Comparison of ENCODE assay signal across 21 cellular contexts in the genomic region with DNA sequence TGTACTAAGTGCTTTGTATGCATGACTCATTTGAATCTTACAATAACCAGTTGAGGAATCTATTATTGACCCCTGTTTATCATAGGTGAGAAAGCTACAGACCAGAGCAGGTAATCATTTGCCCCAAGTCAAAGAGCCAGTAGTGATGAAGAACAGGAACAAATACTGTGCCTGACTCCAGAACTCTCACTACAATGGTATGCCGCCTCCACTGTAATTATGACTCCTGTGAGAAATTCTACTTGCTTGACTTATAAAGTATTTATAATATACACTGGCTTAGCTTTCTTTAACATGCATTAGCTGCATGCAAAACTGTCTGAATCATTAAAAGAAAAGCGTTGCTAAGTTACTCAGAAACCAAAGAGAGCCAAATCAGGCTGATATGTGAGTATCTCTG.
DNase-seq lines count a peak whose midpoint lies in the region; ATAC-seq, FAIRE-seq and TF ChIP-seq lines count a peak whose summit lies in the region.
"Had no signal": no experiment of that assay in that cellular context is flagged by ENCODE, and none has a peak within 500 bp of the region (broad histone marks: within the 10 kb centered on the region; RNA-seq: fewer than 3 reads in every experiment).

No MANE protein-coding gene starts in this region.

- H2AFZ ChIP-seq in ACC112 (ENCODE audit: low read length, unreplicated experiment), result no peak overlapping the region
- no peak overlapping the region for H2AFZ ChIP-seq in Karpas-422 (ENCODE audit: low read length)

- no peaks in the 10 kb centered on the region for H3K9me3 ChIP-seq in Karpas-422 (ENCODE audit: low read length)
- H3K9me3 ChIP-seq: gastrocnemius medialis, psoas muscle, spleen had no signal

- H3K4me3 ChIP-seq in ACC112 (ENCODE audit: low read depth, low read length) (no peak overlapping the region), Karpas-422 (ENCODE audit: low read length) (no peak overlapping the region)
- H3K4me3 ChIP-seq: gastrocnemius medialis, psoas muscle, spleen had no signal

- H3K4me2 ChIP-seq in Karpas-422 (ENCODE audit: low read depth, low read length, poor library complexity, severe bottlenecking), result no peak overlapping the region
- H3K4me2 ChIP-seq: KMS-11 had no signal

- H3K27me3 ChIP-seq in ACC112 (ENCODE audit: insufficient read depth, low read length) (no peaks in the 10 kb centered on the region), foreskin keratinocyte (no peaks in the 10 kb centered on the region), Karpas-422 (ENCODE audit: low read length) (no peaks in the 10 kb centered on the region)
- H3K27me3 ChIP-seq: spleen had no signal

- peaks cover 28% of the 10 kb centered on the region for H3K4me1 ChIP-seq in ACC112 (ENCODE audit: control insufficient read depth, insufficient read depth, low read length, unreplicated experiment)
- H3K4me1 ChIP-seq in foreskin keratinocyte, result no peaks in the 10 kb centered on the region
- no peaks in the 10 kb centered on the region for H3K4me1 ChIP-seq in Karpas-422 (ENCODE audit: low read length)
- H3K4me1 ChIP-seq: gastrocnemius medialis, psoas muscle, spleen had no signal

- H3K79me2 ChIP-seq in ACC112 (ENCODE audit: control insufficient read depth, insufficient read depth, low read length, unreplicated experiment) (no peaks in the 10 kb centered on the region), Karpas-422 (ENCODE audit: low read length) (no peaks in the 10 kb centered on the region)

- TF ChIP-seq CTCF in foreskin keratinocyte (conservative IDR thresholded peaks at IDR 0.05), result no peak

- DNase-seq in HT1080 (ENCODE audit: low read depth) (peak; percentile 11), astrocyte of the hippocampus (ENCODE audit: low read depth, low spot score) (peak; percentile 37), foreskin keratinocyte (peak; percentile 55 to 69), GM12892 (ENCODE audit: insufficient read length) (no peak), HPDE6-E6E7 (ENCODE audit: extremely low spot score) (no peak), inferior parietal cortex (ENCODE audit: extremely low spot score) (no peak), Karpas-422 (no peak)
- DNase-seq: activated CD4-positive, alpha-beta T cell treated with anti-CD3 and anti-CD28 coated beads, Interleukin-2, amount 50 U/mL, for 4 hours; CD4-positive, alpha-beta T cell; gastrocnemius medialis; NCI-H1092 treated with DMSO at 0.1 percent for 48 hours; NCI-H2081; NCI-H524; psoas muscle; Right ventricle myocardium superior; spleen; stimulated activated CD4-positive, alpha-beta T cell treated with anti-CD3 and anti-CD28 coated beads, Interleukin-4, amount 100 ng/mL, for 4 hours; WERI-Rb-1 had no signal

- H3K27ac ChIP-seq in ACC112 (ENCODE audit: low read depth, low read length) (peak overlapping the region; percentile 60), foreskin keratinocyte (no peak overlapping the region), Karpas-422 (ENCODE audit: low read length) (no peak overlapping the region)
- H3K27ac ChIP-seq: gastrocnemius medialis, KMS-11, psoas muscle, spleen, WERI-Rb-1 had no signal

- no peaks in the 10 kb centered on the region for H3K36me3 ChIP-seq in ACC112 (ENCODE audit: insufficient read depth, low read length)
- no peaks in the 10 kb centered on the region for H3K36me3 ChIP-seq in Karpas-422 (ENCODE audit: insufficient read depth, low read length)
- H3K36me3 ChIP-seq: gastrocnemius medialis, spleen, WERI-Rb-1 had no signal

- no peak for TF ChIP-seq POLR2A in GM12892 (IDR thresholded peaks at IDR 0.05; ENCODE audit: low read depth, low read length)

- H4K20me1 ChIP-seq in Karpas-422 (ENCODE audit: insufficient read depth, low read depth, low read length), result no peaks in the 10 kb centered on the region

- no peak overlapping the region for H3K9ac ChIP-seq in Karpas-422 (ENCODE audit: low read length)
- H3K9ac ChIP-seq: KMS-11 had no signal

- no peak for FAIRE-seq in GM12892 (lab: Jason Lieb, UNC)
- FAIRE-seq: A204.1 had no signal

- ATAC-seq in foreskin keratinocyte, result peak; percentile 72
- ATAC-seq: gastrocnemius medialis, psoas muscle had no signal

- H3K9me2 ChIP-seq in Karpas-422 (replicated peaks; ENCODE audit: insufficient read depth, low read length), result no peaks in the 10 kb centered on the region

Comparison
In these comparisons a context has a peak if more than half of its experiments do, and no peak if none do; other contexts are left out.
1. DNase-seq: peak in HT1080 (single experiment), astrocyte of the hippocampus (single experiment) and foreskin keratinocyte (2 of 2); none in GM12892 (single experiment), HPDE6-E6E7 (single experiment), inferior parietal cortex (single experiment) and Karpas-422 (single experiment).